Comparison of ENCODE assay signal across 18 cellular contexts in genomic region chr14:32757568-32757967, GRCh38.
A peak's percentile ranks its signal among the peaks of the same experiment; 100 is the strongest.
DNase-seq lines count a peak whose midpoint lies in the region; FAIRE-seq and TF ChIP-seq lines count a peak whose summit lies in the region.
"Had no signal": no experiment of that assay in that cellular context is flagged by ENCODE, and none has a peak within 500 bp of the region (broad histone marks: within the 10 kb centered on the region; RNA-seq: fewer than 3 reads in every experiment).

No MANE protein-coding gene starts in this region.

- no peak overlapping the region for H2AK5ac ChIP-seq in mesenchymal stem cell (ENCODE audit: low read length, severe bottlenecking)

- H2AFZ ChIP-seq in astrocyte (ENCODE audit: low read depth, low read length) = no peak overlapping the region
- H2AFZ ChIP-seq in mesenchymal stem cell (ENCODE audit: low read depth, low read length) = no peak overlapping the region
- H2AFZ ChIP-seq: GM23248 had no signal

- no peak for TF ChIP-seq POLR2A in H54 (IDR thresholded peaks at IDR 0.05; ENCODE audit: low read depth, low read length)

- H3K4me1 Mint-ChIP-seq in astrocyte (ENCODE audit: low read depth, unreplicated experiment) (peaks cover 3% of the 10 kb centered on the region), neural crest cell (peaks cover 6% of the 10 kb centered on the region)
- H3K4me1 Mint-ChIP-seq in activated CD4-positive, alpha-beta T cell treated with anti-CD3 and anti-CD28 coated beads, Interleukin-2, amount 10 ng/mL, durations not matched to agents 24 days and 14 days = no peaks in the 10 kb centered on the region
- H3K4me1 Mint-ChIP-seq: B cell had no signal

- H3K4me3 Mint-ChIP-seq in astrocyte (ENCODE audit: unreplicated experiment) = no peak overlapping the region
- H3K4me3 Mint-ChIP-seq in neural crest cell = no peak overlapping the region
- H3K4me3 Mint-ChIP-seq in activated CD4-positive, alpha-beta T cell treated with anti-CD3 and anti-CD28 coated beads, Interleukin-2, amount 10 ng/mL, durations not matched to agents 24 days and 14 days = no peak overlapping the region
- H3K4me3 Mint-ChIP-seq: B cell; CD8-positive, alpha-beta T cell had no signal

- TF ChIP-seq CTCF in astrocyte (IDR thresholded peaks at IDR 0.05; ENCODE audit: insufficient read depth, low read depth, low read length) = no peak
- TF ChIP-seq CTCF in neural crest cell (conservative IDR thresholded peaks at IDR 0.05) = no peak

- H3K36me3 ChIP-seq in astrocyte (ENCODE audit: insufficient read depth, low read length) (no peaks in the 10 kb centered on the region), mesenchymal stem cell (ENCODE audit: control insufficient read depth in 1 of 2, insufficient read depth in 2 of 2, low read depth in 1 of 2, low read length in 2 of 2) (no peaks in the 10 kb centered on the region)
- H3K36me3 ChIP-seq: BLaER1 treated with 17β-estradiol and CSF1 and Interleukin-3, amounts not matched to agents 10 nM and 100 nM had no signal

- H3K27me3 ChIP-seq in astrocyte (ENCODE audit: insufficient read depth, low read length) = no peaks in the 10 kb centered on the region
- H3K27me3 ChIP-seq in mesenchymal stem cell (ENCODE audit: control insufficient read depth in 1 of 2, insufficient read depth in 1 of 2, low read length in 2 of 2) = no peaks in the 10 kb centered on the region
- H3K27me3 ChIP-seq: BLaER1 treated with 17β-estradiol and CSF1 and Interleukin-3, amounts not matched to agents 10 nM and 100 nM had no signal

- no peaks in the 10 kb centered on the region for H3K36me3 Mint-ChIP-seq in astrocyte (ENCODE audit: low read depth, unreplicated experiment)
- peaks cover 19% of the 10 kb centered on the region for H3K36me3 Mint-ChIP-seq in neural crest cell (ENCODE audit: low read depth)
- H3K36me3 Mint-ChIP-seq in activated CD4-positive, alpha-beta T cell treated with anti-CD3 and anti-CD28 coated beads, Interleukin-2, amount 10 ng/mL, durations not matched to agents 24 days and 14 days (ENCODE audit: low read depth) = no peaks in the 10 kb centered on the region
- H3K36me3 Mint-ChIP-seq: CD8-positive, alpha-beta T cell had no signal

- H2BK5ac ChIP-seq in mesenchymal stem cell (ENCODE audit: low read depth, low read length, poor library complexity, severe bottlenecking) = no peak overlapping the region

- H3K4me1 ChIP-seq in astrocyte (ENCODE audit: insufficient read depth, low read length) (peaks cover 8% of the 10 kb centered on the region), mesenchymal stem cell (ENCODE audit: control insufficient read depth, insufficient read depth, low read depth, low read length) (no peaks in the 10 kb centered on the region)
- H3K4me1 ChIP-seq: BLaER1 treated with 17β-estradiol and CSF1 and Interleukin-3, amounts not matched to agents 10 nM and 100 nM had no signal

- H3K79me1 ChIP-seq in mesenchymal stem cell (replicated peaks; ENCODE audit: low read length, poor library complexity, severe bottlenecking) = no peaks in the 10 kb centered on the region

- H2BK15ac ChIP-seq in mesenchymal stem cell (ENCODE audit: low read depth, poor library complexity, severe bottlenecking) = no peak overlapping the region

- H3K27ac Mint-ChIP-seq in astrocyte (ENCODE audit: unreplicated experiment) (no peak overlapping the region), neural crest cell (ENCODE audit: unreplicated experiment) (peak overlapping the region; percentile 28)
- H3K27ac Mint-ChIP-seq in activated CD4-positive, alpha-beta T cell treated with anti-CD3 and anti-CD28 coated beads, Interleukin-2, amount 10 ng/mL, durations not matched to agents 24 days and 14 days = no peak overlapping the region
- H3K27ac Mint-ChIP-seq: B cell; CD8-positive, alpha-beta T cell had no signal

- peak overlapping the region; percentile 39 for H4K91ac ChIP-seq in mesenchymal stem cell (ENCODE audit: low read length)

- H3K27me3 Mint-ChIP-seq in astrocyte (ENCODE audit: low read depth, unreplicated experiment) (no peaks in the 10 kb centered on the region), neural crest cell (ENCODE audit: low read depth) (no peaks in the 10 kb centered on the region)
- H3K27me3 Mint-ChIP-seq in activated CD4-positive, alpha-beta T cell treated with anti-CD3 and anti-CD28 coated beads, Interleukin-2, amount 10 ng/mL, durations not matched to agents 24 days and 14 days = no peaks in the 10 kb centered on the region
- H3K27me3 Mint-ChIP-seq: B cell had no signal

- no peak overlapping the region for H4K8ac ChIP-seq in mesenchymal stem cell (ENCODE audit: low read length)

- no peaks in the 10 kb centered on the region for H3K9me3 ChIP-seq in astrocyte (ENCODE audit: insufficient read depth, low read depth, low read length)
- H3K9me3 ChIP-seq in mesenchymal stem cell (ENCODE audit: control insufficient read depth, low read length) = peaks cover 25% of the 10 kb centered on the region

- intact Hi-C loops in activated CD4-positive, alpha-beta T cell treated with anti-CD3 and anti-CD28 coated beads, Interleukin-2, amount 10 ng/mL, durations not matched to agents 24 days and 14 days (cut with micrococcal nuclease) = no loop called here

- no peak overlapping the region for H3K14ac ChIP-seq in mesenchymal stem cell (ENCODE audit: low read length in 2 of 2)

- no peak overlapping the region for H3K23ac ChIP-seq in mesenchymal stem cell (ENCODE audit: low read length in 2 of 2)

- H3K18ac ChIP-seq in mesenchymal stem cell (ENCODE audit: low read depth in 1 of 2, low read length in 2 of 2) = no peak overlapping the region

- no peak overlapping the region for H2BK12ac ChIP-seq in mesenchymal stem cell (ENCODE audit: low read length in 2 of 2)

- H3K4me2 ChIP-seq in astrocyte (ENCODE audit: low read length) = no peak overlapping the region
- no peak overlapping the region for H3K4me2 ChIP-seq in mesenchymal stem cell (ENCODE audit: low read length, poor library complexity, severe bottlenecking)
- H3K4me2 ChIP-seq: BLaER1 treated with 17β-estradiol and CSF1 and Interleukin-3, amounts not matched to agents 10 nM and 100 nM had no signal

- H2BK120ac ChIP-seq in mesenchymal stem cell (ENCODE audit: low read depth, low read length) = no peak overlapping the region

- H3K9me3 Mint-ChIP-seq in astrocyte (ENCODE audit: unreplicated experiment) (peaks cover 15% of the 10 kb centered on the region), neural crest cell (peaks cover 29% of the 10 kb centered on the region)
- H3K9me3 Mint-ChIP-seq in activated CD4-positive, alpha-beta T cell treated with anti-CD3 and anti-CD28 coated beads, Interleukin-2, amount 10 ng/mL, durations not matched to agents 24 days and 14 days = no peaks in the 10 kb centered on the region

- no peaks in the 10 kb centered on the region for H3K79me2 ChIP-seq in astrocyte (ENCODE audit: insufficient read depth, low read length)

- FAIRE-seq in H54 (lab: Jason Lieb, UNC) (peak; percentile 6), astrocyte (lab: Jason Lieb, UNC) (no peak)
- FAIRE-seq: GM12878, GM19239 had no signal

- DNase-seq in H54 (ENCODE audit: insufficient read length, low spot score) (no peak), astrocyte (ENCODE audit: low read depth) (peak; percentile 32), mesenchymal stem cell (no peak), neural crest cell (ENCODE audit: low read depth, low spot score) (no peak), NCI-H1930 (lab: John Stamatoyannopoulos, UW) (no peak)
- no peak for DNase-seq in activated CD4-positive, alpha-beta T cell treated with anti-CD3 and anti-CD28 coated beads, Interleukin-2, amount 10 ng/mL, durations not matched to agents 24 days and 14 days
- no peak for DNase-seq in activated CD4-positive, alpha-beta T cell treated with anti-CD3 and anti-CD28 coated beads, Interleukin-2, amount 50 U/mL, for 1 hour
- DNase-seq: Calu3; CD8-positive, alpha-beta T cell; DMS79 treated with DMSO at 0.1 percent for 48 hours; EL; HCEC 1CT had no signal

- H3K27ac ChIP-seq in astrocyte (ENCODE audit: low read depth, low read length) (no peak overlapping the region), mesenchymal stem cell (ENCODE audit: low read length, poor library complexity, severe bottlenecking) (no peak overlapping the region)
- H3K27ac ChIP-seq: BLaER1 treated with 17β-estradiol and CSF1 and Interleukin-3, amounts not matched to agents 10 nM and 100 nM; GM23248; HL-60 had no signal

- WGBS in mesenchymal stem cell = 74% methylated on average over 4 of the region's 4 CpGs

- no peak overlapping the region for H3K9ac ChIP-seq in astrocyte (ENCODE audit: low read length)
- H3K9ac ChIP-seq in mesenchymal stem cell (ENCODE audit: low read length) = no peak overlapping the region
- H3K9ac ChIP-seq: BLaER1 treated with 17β-estradiol and CSF1 and Interleukin-3, amounts not matched to agents 10 nM and 100 nM; GM23248 had no signal

- no peaks in the 10 kb centered on the region for H4K20me1 ChIP-seq in astrocyte (ENCODE audit: insufficient read depth, low read length)
- H4K20me1 ChIP-seq: BLaER1 treated with 17β-estradiol and CSF1 and Interleukin-3, amounts not matched to agents 10 nM and 100 nM had no signal

- no peak overlapping the region for H3K4ac ChIP-seq in mesenchymal stem cell (ENCODE audit: low read depth in 1 of 2, low read length in 2 of 2)

- H3K4me3 ChIP-seq in astrocyte (ENCODE audit: insufficient read depth, low read depth, low read length) (no peak overlapping the region), mesenchymal stem cell (ENCODE audit: insufficient read depth in 1 of 2, low read depth in 1 of 2, low read length in 2 of 2) (no peak overlapping the region)
- H3K4me3 ChIP-seq: BLaER1 treated with 17β-estradiol and CSF1 and Interleukin-3, amounts not matched to agents 10 nM and 100 nM; GM12878; GM23248 had no signal
